ENCODE assay signal across 20 cellular contexts in the genomic region with DNA sequence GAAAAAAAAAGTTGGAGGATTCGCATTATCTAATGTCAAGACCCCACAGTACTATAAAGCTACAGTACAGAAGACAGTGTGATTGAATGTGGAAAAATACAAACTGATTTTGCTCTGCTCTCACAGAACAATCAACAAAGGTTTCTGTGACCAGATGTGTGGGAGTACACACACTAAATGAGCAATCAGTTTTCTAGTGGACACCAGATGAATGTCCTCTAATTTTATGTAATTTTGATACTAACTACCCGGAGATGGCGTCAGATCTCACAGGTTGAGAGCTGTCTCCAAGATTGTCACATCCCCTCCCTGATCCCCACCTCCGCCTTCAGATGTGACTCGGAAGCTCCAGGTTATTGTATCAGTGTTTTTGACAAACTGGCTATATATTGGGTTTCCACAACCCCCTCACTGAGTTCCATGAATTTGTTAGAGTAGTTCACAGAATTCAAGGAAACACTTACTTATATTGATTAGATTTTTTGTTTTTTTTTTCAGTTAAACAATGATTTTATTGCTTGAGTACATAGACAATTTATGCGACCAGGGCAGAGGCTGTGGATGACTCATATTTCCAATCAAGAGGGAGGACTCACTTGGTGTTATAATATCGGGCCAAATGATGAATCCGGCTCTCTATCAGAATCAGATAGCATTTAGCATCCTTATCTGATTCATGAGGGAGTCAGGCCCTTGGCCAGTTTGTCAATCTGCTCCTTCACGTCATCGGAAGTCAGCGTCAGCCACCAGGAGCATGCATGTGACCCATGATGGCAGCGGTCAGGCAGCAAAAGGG.
DNase-seq lines count a peak whose midpoint lies in the region; ATAC-seq, FAIRE-seq and TF ChIP-seq lines count a peak whose summit lies in the region.
"Had no signal": no experiment of that assay in that cellular context is flagged by ENCODE, and none has a peak within 500 bp of the region (broad histone marks: within the 10 kb centered on the region; RNA-seq: fewer than 3 reads in every experiment).

No MANE protein-coding gene starts in this region.

- no peak for TF ChIP-seq POLR2A in GM12892 (IDR thresholded peaks at IDR 0.05; ENCODE audit: low read depth, low read length)

- H3K4me3 Mint-ChIP-seq in activated T-cell treated with anti-CD3 and anti-CD28 coated beads, Interleukin-2, amount 50 U/mL, for 24 hours = no peak overlapping the region
- H3K4me3 Mint-ChIP-seq in activated naive CD8-positive, alpha-beta T cell = no peak overlapping the region
- H3K4me3 Mint-ChIP-seq in stimulated activated effector memory CD8-positive, alpha-beta T cell treated with anti-CD3 and anti-CD28 coated beads, Interleukin-12 subunit alpha, Interleukin-12 subunit beta, amount 100 ng/mL, for 72 hours = peak overlapping the region; percentile 19
- H3K4me3 Mint-ChIP-seq in activated CD8-positive, alpha-beta memory T cell treated with anti-CD3 and anti-CD28 coated beads, Interleukin-2, amount 10 ng/mL, durations not matched to agents 7 days and 5 days = no peak overlapping the region
- H3K4me3 Mint-ChIP-seq: CD8-positive, alpha-beta T cell had no signal

- H3K27ac ChIP-seq in substantia nigra (ENCODE audit: low read depth, low read length, poor library complexity, severe bottlenecking) = no peak overlapping the region
- H3K27ac ChIP-seq: BLaER1 treated with 17β-estradiol and CSF1 and Interleukin-3, amounts not matched to agents 10 nM and 100 nM; GM23248; HL-60; PC-9; SJCRH30 had no signal

- CTCF ChIA-PET in activated CD8-positive, alpha-beta memory T cell treated with anti-CD3 and anti-CD28 coated beads, Interleukin-2, amount 10 ng/mL, durations not matched to agents 7 days and 5 days (lab: Charles Lee) = no interaction called here

- DNase-seq in activated T-cell treated with anti-CD3 and anti-CD28 coated beads, Interleukin-2, amount 50 U/mL, for 24 hours = no peak
- no peak for DNase-seq in activated T-cell treated with anti-CD3 and anti-CD28 coated beads, Interleukin-2, amount 50 U/mL, for 1 hour
- DNase-seq in GM12892 (ENCODE audit: insufficient read length) = no peak
- DNase-seq in stimulated activated effector memory CD8-positive, alpha-beta T cell treated with anti-CD3 and anti-CD28 coated beads, Interleukin-12 subunit alpha, Interleukin-12 subunit beta, amount 100 ng/mL, for 72 hours (ENCODE audit: low spot score in 2 of 2) = peak in 1 of 2 donors; percentile 52
- no peak for DNase-seq in substantia nigra (lab: John Stamatoyannopoulos, UW)
- no peak for DNase-seq in activated CD8-positive, alpha-beta memory T cell treated with anti-CD3 and anti-CD28 coated beads, Interleukin-2, amount 10 ng/mL, durations not matched to agents 7 days and 5 days
- DNase-seq in COLO668 (lab: John Stamatoyannopoulos, UW; ENCODE audit: unreplicated experiment) = no peak
- DNase-seq: CD8-positive, alpha-beta T cell; GM23248; IMR-90; NCI-H1417 treated with DMSO at 0.1 percent for 48 hours; NCI-H187 treated with DMSO at 0.1 percent for 48 hours; NCI-H2227 treated with DMSO at 0.1 percent for 48 hours; NCI-H524; PC-9; SJCRH30 had no signal

- peaks cover 21% of the 10 kb centered on the region for H3K4me1 Mint-ChIP-seq in activated T-cell treated with anti-CD3 and anti-CD28 coated beads, Interleukin-2, amount 50 U/mL, for 24 hours (ENCODE audit: low read depth)
- H3K4me1 Mint-ChIP-seq in activated naive CD8-positive, alpha-beta T cell (ENCODE audit: low read depth) = peaks cover 15% of the 10 kb centered on the region
- peaks cover 14% of the 10 kb centered on the region for H3K4me1 Mint-ChIP-seq in stimulated activated effector memory CD8-positive, alpha-beta T cell treated with anti-CD3 and anti-CD28 coated beads, Interleukin-12 subunit alpha, Interleukin-12 subunit beta, amount 100 ng/mL, for 72 hours
- peaks cover 14% of the 10 kb centered on the region for H3K4me1 Mint-ChIP-seq in activated CD8-positive, alpha-beta memory T cell treated with anti-CD3 and anti-CD28 coated beads, Interleukin-2, amount 10 ng/mL, durations not matched to agents 7 days and 5 days

- peaks cover 18% of the 10 kb centered on the region for H3K27me3 Mint-ChIP-seq in activated T-cell treated with anti-CD3 and anti-CD28 coated beads, Interleukin-2, amount 50 U/mL, for 24 hours
- H3K27me3 Mint-ChIP-seq in activated naive CD8-positive, alpha-beta T cell = no peaks in the 10 kb centered on the region
- no peaks in the 10 kb centered on the region for H3K27me3 Mint-ChIP-seq in activated CD8-positive, alpha-beta memory T cell treated with anti-CD3 and anti-CD28 coated beads, Interleukin-2, amount 10 ng/mL, durations not matched to agents 7 days and 5 days

- FAIRE-seq in GM12892 (lab: Jason Lieb, UNC) = peak; percentile 44
- FAIRE-seq: D721Med had no signal

- H3K36me3 Mint-ChIP-seq in activated T-cell treated with anti-CD3 and anti-CD28 coated beads, Interleukin-2, amount 50 U/mL, for 24 hours (ENCODE audit: low read depth) = no peaks in the 10 kb centered on the region
- no peaks in the 10 kb centered on the region for H3K36me3 Mint-ChIP-seq in activated naive CD8-positive, alpha-beta T cell
- no peaks in the 10 kb centered on the region for H3K36me3 Mint-ChIP-seq in stimulated activated effector memory CD8-positive, alpha-beta T cell treated with anti-CD3 and anti-CD28 coated beads, Interleukin-12 subunit alpha, Interleukin-12 subunit beta, amount 100 ng/mL, for 72 hours
- no peaks in the 10 kb centered on the region for H3K36me3 Mint-ChIP-seq in activated CD8-positive, alpha-beta memory T cell treated with anti-CD3 and anti-CD28 coated beads, Interleukin-2, amount 10 ng/mL, durations not matched to agents 7 days and 5 days
- H3K36me3 Mint-ChIP-seq: CD8-positive, alpha-beta T cell had no signal

- peak overlapping the region; percentile 35 for H3K27ac Mint-ChIP-seq in activated T-cell treated with anti-CD3 and anti-CD28 coated beads, Interleukin-2, amount 50 U/mL, for 24 hours
- peak overlapping the region; percentile 54 for H3K27ac Mint-ChIP-seq in activated naive CD8-positive, alpha-beta T cell
- H3K27ac Mint-ChIP-seq in stimulated activated effector memory CD8-positive, alpha-beta T cell treated with anti-CD3 and anti-CD28 coated beads, Interleukin-12 subunit alpha, Interleukin-12 subunit beta, amount 100 ng/mL, for 72 hours = no peak overlapping the region
- no peak overlapping the region for H3K27ac Mint-ChIP-seq in activated CD8-positive, alpha-beta memory T cell treated with anti-CD3 and anti-CD28 coated beads, Interleukin-2, amount 10 ng/mL, durations not matched to agents 7 days and 5 days
- H3K27ac Mint-ChIP-seq: CD8-positive, alpha-beta T cell had no signal

- ATAC-seq in stimulated activated effector memory CD8-positive, alpha-beta T cell treated with anti-CD3 and anti-CD28 coated beads, Interleukin-12 subunit alpha, Interleukin-12 subunit beta, amount 100 ng/mL, for 72 hours = peak; percentile 85
- no peak for ATAC-seq in activated CD8-positive, alpha-beta memory T cell treated with anti-CD3 and anti-CD28 coated beads, Interleukin-2, amount 10 ng/mL, durations not matched to agents 7 days and 5 days
- ATAC-seq: CD8-positive, alpha-beta T cell had no signal

- no peaks in the 10 kb centered on the region for H3K9me3 Mint-ChIP-seq in activated T-cell treated with anti-CD3 and anti-CD28 coated beads, Interleukin-2, amount 50 U/mL, for 24 hours
- H3K9me3 Mint-ChIP-seq in activated naive CD8-positive, alpha-beta T cell (ENCODE audit: low read depth) = no peaks in the 10 kb centered on the region
- H3K9me3 Mint-ChIP-seq in stimulated activated effector memory CD8-positive, alpha-beta T cell treated with anti-CD3 and anti-CD28 coated beads, Interleukin-12 subunit alpha, Interleukin-12 subunit beta, amount 100 ng/mL, for 72 hours = peaks cover 4% of the 10 kb centered on the region
- H3K9me3 Mint-ChIP-seq in activated CD8-positive, alpha-beta memory T cell treated with anti-CD3 and anti-CD28 coated beads, Interleukin-2, amount 10 ng/mL, durations not matched to agents 7 days and 5 days (ENCODE audit: low read depth) = peaks cover 2% of the 10 kb centered on the region
- H3K9me3 Mint-ChIP-seq: CD8-positive, alpha-beta T cell had no signal

Comparison
In these comparisons a context has a peak if more than half of its experiments do, and no peak if none do; other contexts are left out.
1. H3K27ac Mint-ChIP-seq: peak in activated T-cell treated with anti-CD3 and anti-CD28 coated beads, Interleukin-2, amount 50 U/mL, for 24 hours (single experiment) and activated naive CD8-positive, alpha-beta T cell (single experiment); none in stimulated activated effector memory CD8-positive, alpha-beta T cell treated with anti-CD3 and anti-CD28 coated beads, Interleukin-12 subunit alpha, Interleukin-12 subunit beta, amount 100 ng/mL, for 72 hours (single experiment) and activated CD8-positive, alpha-beta memory T cell treated with anti-CD3 and anti-CD28 coated beads, Interleukin-2, amount 10 ng/mL, durations not matched to agents 7 days and 5 days (single experiment).